Comparison of ENCODE assay signal across 1 cellular context in the genomic region with DNA sequence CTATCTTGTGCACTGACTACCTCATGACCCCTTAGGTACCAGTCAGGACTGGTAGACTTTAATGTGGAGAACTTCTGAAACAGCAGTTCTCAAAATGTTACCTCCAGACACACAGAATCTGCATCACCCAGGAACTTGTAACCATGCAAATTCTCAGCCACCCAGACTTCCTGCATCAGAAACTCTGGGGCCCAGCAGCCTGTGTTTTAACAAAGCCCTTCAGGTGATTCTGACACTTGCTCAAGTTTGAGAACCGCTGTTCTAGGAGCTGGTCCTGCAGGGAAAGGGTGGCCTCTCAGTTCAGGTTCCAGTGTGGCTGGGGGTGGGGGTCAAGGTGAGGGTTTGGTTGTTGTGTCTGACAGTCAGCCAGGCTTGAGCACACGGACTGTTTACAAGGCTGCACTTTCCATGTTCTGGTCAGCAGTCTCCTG.
TF ChIP-seq lines count a peak whose summit lies in the region.

No MANE protein-coding gene starts in this region.

TF ChIP-seq in GM12878, 131 proteins besides CTCF, POLR2A, EP300 and RAD21 (continued from another document):
- TF ChIP-seq, protein P1, sequence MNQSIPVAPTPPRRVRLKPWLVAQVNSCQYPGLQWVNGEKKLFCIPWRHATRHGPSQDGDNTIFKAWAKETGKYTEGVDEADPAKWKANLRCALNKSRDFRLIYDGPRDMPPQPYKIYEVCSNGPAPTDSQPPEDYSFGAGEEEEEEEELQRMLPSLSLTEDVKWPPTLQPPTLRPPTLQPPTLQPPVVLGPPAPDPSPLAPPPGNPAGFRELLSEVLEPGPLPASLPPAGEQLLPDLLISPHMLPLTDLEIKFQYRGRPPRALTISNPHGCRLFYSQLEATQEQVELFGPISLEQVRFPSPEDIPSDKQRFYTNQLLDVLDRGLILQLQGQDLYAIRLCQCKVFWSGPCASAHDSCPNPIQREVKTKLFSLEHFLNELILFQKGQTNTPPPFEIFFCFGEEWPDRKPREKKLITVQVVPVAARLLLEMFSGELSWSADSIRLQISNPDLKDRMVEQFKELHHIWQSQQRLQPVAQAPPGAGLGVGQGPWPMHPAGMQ (IDR thresholded peaks at IDR 0.05; ENCODE audit: borderline replicate concordance), result no peak
- TF ChIP-seq STAT3 (IDR thresholded peaks at IDR 0.05; ENCODE audit: low read depth, low read length) (no peak), YY1 (IDR thresholded peaks at IDR 0.05; ENCODE audit: low read depth, low read length) (no peak), SIN3A (IDR thresholded peaks at IDR 0.05; ENCODE audit: low read depth, low read length) (peak; percentile 66; the same call in 1 of the 2 replicates), SIX5 (IDR thresholded peaks at IDR 0.05; ENCODE audit: low read depth, low read length, severe bottlenecking) (no peak), POU2F2 (IDR thresholded peaks at IDR 0.05; ENCODE audit: borderline replicate concordance, low read depth, low read length) (peak; percentile 70; the same call in 2 of the 3 replicates), POLR2AphosphoS5 (IDR thresholded peaks at IDR 0.05; ENCODE audit: low read length) (peak; percentile 36; the same call in 1 of the 2 replicates), EZH2 (IDR thresholded peaks at IDR 0.05; ENCODE audit: borderline replicate concordance, control insufficient read depth, low read depth, low read length) (no peak), BHLHE40 (IDR thresholded peaks at IDR 0.05; ENCODE audit: borderline replicate concordance in 1 of 2, low read depth in 2 of 2, low read length in 1 of 2) (0 out of 4 replicates have a peak, but pooled peaks of 1 of the 2 experiments have one; percentile 4)
- TF ChIP-seq, protein P2, sequence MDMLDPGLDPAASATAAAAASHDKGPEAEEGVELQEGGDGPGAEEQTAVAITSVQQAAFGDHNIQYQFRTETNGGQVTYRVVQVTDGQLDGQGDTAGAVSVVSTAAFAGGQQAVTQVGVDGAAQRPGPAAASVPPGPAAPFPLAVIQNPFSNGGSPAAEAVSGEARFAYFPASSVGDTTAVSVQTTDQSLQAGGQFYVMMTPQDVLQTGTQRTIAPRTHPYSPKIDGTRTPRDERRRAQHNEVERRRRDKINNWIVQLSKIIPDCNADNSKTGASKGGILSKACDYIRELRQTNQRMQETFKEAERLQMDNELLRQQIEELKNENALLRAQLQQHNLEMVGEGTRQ (IDR thresholded peaks at IDR 0.05; ENCODE audit: borderline replicate concordance, low read depth, low read length), result no peak
- TF ChIP-seq, protein P3, sequence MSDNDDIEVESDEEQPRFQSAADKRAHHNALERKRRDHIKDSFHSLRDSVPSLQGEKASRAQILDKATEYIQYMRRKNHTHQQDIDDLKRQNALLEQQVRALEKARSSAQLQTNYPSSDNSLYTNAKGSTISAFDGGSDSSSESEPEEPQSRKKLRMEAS (IDR thresholded peaks at IDR 0.05; ENCODE audit: low read depth, low read length), result no peak
- TF ChIP-seq, protein P4, sequence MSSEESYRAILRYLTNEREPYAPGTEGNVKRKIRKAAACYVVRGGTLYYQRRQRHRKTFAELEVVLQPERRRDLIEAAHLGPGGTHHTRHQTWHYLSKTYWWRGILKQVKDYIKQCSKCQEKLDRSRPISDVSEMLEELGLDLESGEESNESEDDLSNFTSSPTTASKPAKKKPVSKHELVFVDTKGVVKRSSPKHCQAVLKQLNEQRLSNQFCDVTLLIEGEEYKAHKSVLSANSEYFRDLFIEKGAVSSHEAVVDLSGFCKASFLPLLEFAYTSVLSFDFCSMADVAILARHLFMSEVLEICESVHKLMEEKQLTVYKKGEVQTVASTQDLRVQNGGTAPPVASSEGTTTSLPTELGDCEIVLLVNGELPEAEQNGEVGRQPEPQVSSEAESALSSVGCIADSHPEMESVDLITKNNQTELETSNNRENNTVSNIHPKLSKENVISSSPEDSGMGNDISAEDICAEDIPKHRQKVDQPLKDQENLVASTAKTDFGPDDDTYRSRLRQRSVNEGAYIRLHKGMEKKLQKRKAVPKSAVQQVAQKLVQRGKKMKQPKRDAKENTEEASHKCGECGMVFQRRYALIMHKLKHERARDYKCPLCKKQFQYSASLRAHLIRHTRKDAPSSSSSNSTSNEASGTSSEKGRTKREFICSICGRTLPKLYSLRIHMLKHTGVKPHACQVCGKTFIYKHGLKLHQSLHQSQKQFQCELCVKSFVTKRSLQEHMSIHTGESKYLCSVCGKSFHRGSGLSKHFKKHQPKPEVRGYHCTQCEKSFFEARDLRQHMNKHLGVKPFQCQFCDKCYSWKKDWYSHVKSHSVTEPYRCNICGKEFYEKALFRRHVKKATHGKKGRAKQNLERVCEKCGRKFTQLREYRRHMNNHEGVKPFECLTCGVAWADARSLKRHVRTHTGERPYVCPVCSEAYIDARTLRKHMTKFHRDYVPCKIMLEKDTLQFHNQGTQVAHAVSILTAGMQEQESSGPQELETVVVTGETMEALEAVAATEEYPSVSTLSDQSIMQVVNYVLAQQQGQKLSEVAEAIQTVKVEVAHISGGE (CRISPR knock-in tag; IDR thresholded peaks at IDR 0.05), result peak; percentile 69
TF ChIP-seq in GM12878: peak in this region for 11.
